ENCODE assay signal across 35 cellular contexts in genomic region chr17:27765353-27765752, GRCh38. TPM values are rescaled to one million over a fixed set of nuclear protein-coding genes. Genes with fewer than 3 reads are reported as not detected.
A peak's percentile ranks its signal among the peaks of the same experiment; 100 is the strongest.
DNase-seq lines count a peak whose midpoint lies in the region; ATAC-seq and TF ChIP-seq lines count a peak whose summit lies in the region.
"Had no signal": no experiment of that assay in that cellular context is flagged by ENCODE, and none has a peak within 500 bp of the region (broad histone marks: within the 10 kb centered on the region; RNA-seq: fewer than 3 reads in every experiment).

No MANE protein-coding gene starts in this region.

- in situ Hi-C loops in gastrocnemius medialis (cut with MboI; ENCODE audit: low sequenced_read_pairs in 4 of 4), result loop anchor here in 1 of 4 donors (25.0 kb wide), 1 partner anchor 103 kb away; no protein-coding TSS in a partner anchor

- H3K27me3 ChIP-seq in H7 (ENCODE audit: control insufficient read depth, insufficient read depth, low read length), result no peaks in the 10 kb centered on the region
- peaks cover 0 to 21% of the 10 kb centered on the region in 2 experiments for H3K27me3 ChIP-seq in mesenchymal stem cell (ENCODE audit: control insufficient read depth in 1 of 2, insufficient read depth in 1 of 2, low read length in 2 of 2)
- H3K27me3 ChIP-seq in neuronal stem cell (ENCODE audit: control insufficient read depth in 3 of 3, insufficient read depth in 3 of 3, low read depth in 1 of 3, low read length in 3 of 3), result peaks cover 0 to 7% (median 0%) of the 10 kb centered on the region in 3 experiments
- H3K27me3 ChIP-seq in gastrocnemius medialis, result no peaks in the 10 kb centered on the region
- H3K27me3 ChIP-seq: BE2C; BLaER1; BLaER1 treated with 17β-estradiol and CSF1 and Interleukin-3, amounts not matched to agents 10 nM and 100 nM had no signal

- peak; percentile 17 for DNase-seq in H7
- DNase-seq in mesenchymal stem cell, result no peak
- no peak for DNase-seq in neuronal stem cell (ENCODE audit: low spot score)
- no peak for DNase-seq in gastrocnemius medialis
- no peak for DNase-seq in NCI-H510A treated with DMSO at 0.1 percent for 48 hours (lab: John Stamatoyannopoulos, UW)
- no peak for DNase-seq in NOMO-1 (lab: John Stamatoyannopoulos, UW; ENCODE audit: unreplicated experiment in 2 of 2)
- no peak for DNase-seq in DMS114 treated with DMSO at 0.1 percent for 48 hours (lab: John Stamatoyannopoulos, UW; ENCODE audit: unreplicated experiment)
- DNase-seq: 8988T; ACHN; AML-193; BE2C; Caco-2; Calu3; CD4-positive, alpha-beta memory T cell; CD4-positive, alpha-beta T cell; CD4-positive, CD25-positive, alpha-beta regulatory T cell; CD8-positive, alpha-beta memory T cell; CD8-positive, alpha-beta T cell; COR-L47; DMS 273 treated with DMSO at 0.1 percent for 48 hours; DMS153; DMS53; DMS79; DMS79 treated with DMSO at 0.1 percent for 48 hours; DND-41; EL had no signal

- no peak overlapping the region for H3K9ac ChIP-seq in mesenchymal stem cell (ENCODE audit: low read length)
- peak overlapping the region; percentile 21 for H3K9ac ChIP-seq in neuronal stem cell (ENCODE audit: low read depth, low read length, poor library complexity)
- H3K9ac ChIP-seq: BLaER1; BLaER1 treated with 17β-estradiol and CSF1 and Interleukin-3, amounts not matched to agents 10 nM and 100 nM had no signal

- H3K79me1 ChIP-seq in mesenchymal stem cell (replicated peaks; ENCODE audit: low read length, poor library complexity, severe bottlenecking), result no peaks in the 10 kb centered on the region
- no peaks in the 10 kb centered on the region for H3K79me1 ChIP-seq in neuronal stem cell (ENCODE audit: low read depth, low read length)

- H3K9me3 ChIP-seq in mesenchymal stem cell (ENCODE audit: control insufficient read depth, low read length), result no peaks in the 10 kb centered on the region
- H3K9me3 ChIP-seq in neuronal stem cell (replicated peaks in 1 of 2; ENCODE audit: control insufficient read depth in 2 of 2, insufficient read depth in 1 of 2, low read depth in 1 of 2, low read length in 2 of 2), result no peaks in the 10 kb centered on the region
- H3K9me3 ChIP-seq in gastrocnemius medialis, result no peaks in the 10 kb centered on the region
- H3K9me3 ChIP-seq: A549; BE2C; BLaER1; BLaER1 treated with 17β-estradiol and CSF1 and Interleukin-3, amounts not matched to agents 10 nM and 100 nM; Caco-2 had no signal

- H3K4ac ChIP-seq in mesenchymal stem cell (ENCODE audit: low read depth in 1 of 2, low read length in 2 of 2) (no peak overlapping the region), neuronal stem cell (ENCODE audit: low read length) (no peak overlapping the region)

- H2BK120ac ChIP-seq in mesenchymal stem cell (ENCODE audit: low read depth, low read length) (no peak overlapping the region), neuronal stem cell (ENCODE audit: low read depth, low read length) (no peak overlapping the region)

- WGBS in mesenchymal stem cell, result 81% methylated on average over 9 of the region's 9 CpGs
- WGBS in neuronal stem cell (ENCODE audit: extremely low coverage in 2 of 2, insufficient read length in 2 of 2, insufficient replicate concordance in 1 of 2), 2 donors, result no CpG with 5 or more reads among the region's 9 CpGs

- ATAC-seq in gastrocnemius medialis (no peak), GM21390 (IDR thresholded peaks at IDR 0.05; ENCODE audit: unreplicated experiment) (no peak)
- ATAC-seq: A549; CD8-positive, alpha-beta T cell had no signal

- H2BK15ac ChIP-seq in mesenchymal stem cell (ENCODE audit: low read depth, poor library complexity, severe bottlenecking) (no peak overlapping the region), neuronal stem cell (ENCODE audit: low read length) (no peak overlapping the region)

- H3K18ac ChIP-seq in mesenchymal stem cell (ENCODE audit: low read depth in 1 of 2, low read length in 2 of 2) (no peak overlapping the region), neuronal stem cell (ENCODE audit: low read length) (no peak overlapping the region)

- H3K4me1 ChIP-seq in mesenchymal stem cell (ENCODE audit: control insufficient read depth, insufficient read depth, low read depth, low read length) (no peaks in the 10 kb centered on the region), neuronal stem cell (ENCODE audit: control insufficient read depth in 2 of 2, insufficient read depth in 1 of 2, low read depth in 1 of 2, low read length in 2 of 2) (no peaks in the 10 kb centered on the region), gastrocnemius medialis (no peaks in the 10 kb centered on the region)
- H3K4me1 ChIP-seq: A549, BE2C, Caco-2 had no signal

- H2BK12ac ChIP-seq in mesenchymal stem cell (ENCODE audit: low read length in 2 of 2) (no peak overlapping the region), neuronal stem cell (ENCODE audit: low read length) (no peak overlapping the region)

- TF ChIP-seq POLR2A in gastrocnemius medialis (IDR thresholded peaks at IDR 0.05), result no peak

- H3K14ac ChIP-seq in mesenchymal stem cell (ENCODE audit: low read length in 2 of 2), result no peak overlapping the region
- H3K14ac ChIP-seq in neuronal stem cell (ENCODE audit: low read length), result no peak overlapping the region

- intact Hi-C loops in gastrocnemius medialis (cut with DNase I; ENCODE audit: low total_unique reads), result no loop called here

- H3K36me3 ChIP-seq in H7 (replicated peaks; ENCODE audit: control insufficient read depth, insufficient read depth, low read length) (no peaks in the 10 kb centered on the region), mesenchymal stem cell (ENCODE audit: control insufficient read depth in 1 of 2, insufficient read depth in 2 of 2, low read depth in 1 of 2, low read length in 2 of 2) (no peaks in the 10 kb centered on the region), neuronal stem cell (replicated peaks in 1 of 2; ENCODE audit: control insufficient read depth in 2 of 2, insufficient read depth in 2 of 2, low read length in 2 of 2) (no peaks in the 10 kb centered on the region), gastrocnemius medialis (no peaks in the 10 kb centered on the region)
- H3K36me3 ChIP-seq: BE2C; BLaER1; BLaER1 treated with 17β-estradiol and CSF1 and Interleukin-3, amounts not matched to agents 10 nM and 100 nM had no signal

- H3K23ac ChIP-seq in mesenchymal stem cell (ENCODE audit: low read length in 2 of 2) (no peak overlapping the region), neuronal stem cell (ENCODE audit: low read depth, low read length, poor library complexity) (no peak overlapping the region)

- H2AK5ac ChIP-seq in mesenchymal stem cell (ENCODE audit: low read length, severe bottlenecking) (no peak overlapping the region), neuronal stem cell (ENCODE audit: low read depth, low read length) (no peak overlapping the region)

- H3K27ac ChIP-seq in mesenchymal stem cell (ENCODE audit: low read length, poor library complexity, severe bottlenecking), result no peak overlapping the region
- H3K27ac ChIP-seq in neuronal stem cell (replicated peaks; ENCODE audit: low read length), result no peak overlapping the region
- H3K27ac ChIP-seq in gastrocnemius medialis, result peak overlapping the region in 3 of 4 donors; percentile 41 to 72 (median 71)
- H3K27ac ChIP-seq: 22Rv1; A549; BLaER1; BLaER1 treated with 17β-estradiol and CSF1 and Interleukin-3, amounts not matched to agents 10 nM and 100 nM; C4-2B had no signal

- H2BK5ac ChIP-seq in mesenchymal stem cell (ENCODE audit: low read depth, low read length, poor library complexity, severe bottlenecking) (no peak overlapping the region), neuronal stem cell (ENCODE audit: low read length) (no peak overlapping the region)

- H3K4me3 ChIP-seq in H7 (ENCODE audit: insufficient read depth, low read depth, low read length), result no peak overlapping the region
- no peak overlapping the region for H3K4me3 ChIP-seq in mesenchymal stem cell (ENCODE audit: insufficient read depth in 1 of 2, low read depth in 1 of 2, low read length in 2 of 2)
- no peak overlapping the region for H3K4me3 ChIP-seq in neuronal stem cell (ENCODE audit: low read length in 2 of 2)
- H3K4me3 ChIP-seq in gastrocnemius medialis, result no peak overlapping the region
- H3K4me3 ChIP-seq: A549; BLaER1; BLaER1 treated with 17β-estradiol and CSF1 and Interleukin-3, amounts not matched to agents 10 nM and 100 nM had no signal

- H3K4me2 ChIP-seq in mesenchymal stem cell (ENCODE audit: low read length, poor library complexity, severe bottlenecking) (no peak overlapping the region), neuronal stem cell (ENCODE audit: insufficient read depth, low read length, poor library complexity, severe bottlenecking) (no peak overlapping the region)
- H3K4me2 ChIP-seq: A549; BLaER1; BLaER1 treated with 17β-estradiol and CSF1 and Interleukin-3, amounts not matched to agents 10 nM and 100 nM had no signal

- no peak overlapping the region for H2AFZ ChIP-seq in mesenchymal stem cell (ENCODE audit: low read depth, low read length)
- no peak overlapping the region for H2AFZ ChIP-seq in neuronal stem cell (ENCODE audit: low read length)

- H4K8ac ChIP-seq in mesenchymal stem cell (ENCODE audit: low read length) (no peak overlapping the region), neuronal stem cell (ENCODE audit: low read depth, low read length) (no peak overlapping the region)

- TF ChIP-seq CTCF in gastrocnemius medialis (IDR thresholded peaks at IDR 0.05 in 4 of 5, conservative IDR thresholded peaks at IDR 0.05 in 1 of 5), result no peak

- peak overlapping the region; percentile 12 for H4K91ac ChIP-seq in mesenchymal stem cell (ENCODE audit: low read length)
- H4K91ac ChIP-seq in neuronal stem cell (ENCODE audit: low read depth, low read length, poor library complexity), result no peak overlapping the region

RNA-seq across cellular contexts. Expression of gene NOS2, which starts 35.0 kb away (rescaled TPM):
- 1.6 and 2.1 TPM in 2 replicates for total RNA-seq in H7 (2014; rRNA removed; shearing (Covaris generic))
- polyA plus RNA-seq in mesenchymal stem cell (2013, experiment 1 of 2), result not detected
- polyA plus RNA-seq in mesenchymal stem cell (2013, experiment 2 of 2), result not detected
- polyA plus RNA-seq in neuronal stem cell (2013, experiment 1 of 2), result 2.5 TPM
- 2.5 TPM for polyA plus RNA-seq in neuronal stem cell (2013, experiment 2 of 2)
- under 1 TPM in 3 of 4 donors, not detected in 1; 0.07 to 0.68 (median 0.31) TPM for total RNA-seq in gastrocnemius medialis
- total RNA-seq: A172, Calu3 had no signal
- polyA plus RNA-seq: AG04450; CD14-positive monocyte; CD4-positive, CD25-positive, alpha-beta regulatory T cell; CD8-positive, alpha-beta memory T cell had no signal

Comparison
In these comparisons a context has a peak if more than half of its experiments do, and no peak if none do; other contexts are left out.
1. H3K27ac ChIP-seq: peak in gastrocnemius medialis (3 of 4); none in mesenchymal stem cell (single experiment) and neuronal stem cell (single experiment).